ENCODE assay signal across 1 cellular context in the genomic region with DNA sequence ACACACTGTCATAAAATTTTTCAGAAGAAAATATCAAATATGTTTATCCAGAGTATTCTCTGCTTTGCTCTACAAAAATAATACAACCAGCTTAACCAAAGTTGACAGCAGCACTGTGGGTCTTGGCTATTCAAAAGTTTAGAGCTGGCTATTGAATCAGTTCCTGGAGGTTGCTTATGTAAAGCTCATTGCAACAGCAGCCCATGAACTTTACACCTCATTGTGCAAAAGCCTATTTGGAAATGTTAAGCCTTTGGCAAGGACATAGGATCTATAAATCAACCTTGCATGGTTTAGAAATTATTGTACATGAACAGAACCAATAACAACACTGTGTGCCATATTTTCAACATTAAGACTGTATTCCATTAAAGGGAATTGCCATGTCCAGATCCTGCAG.
TF ChIP-seq lines count a peak whose summit lies in the region.

No MANE protein-coding gene starts in this region.

TF ChIP-seq in HepG2, 621 proteins besides CTCF, POLR2A, EP300 and RAD21:
- TF ChIP-seq HNF4A (CRISPR knock-in tag; IDR thresholded peaks at IDR 0.05) (peak; percentile 94), PITX1 (CRISPR knock-in tag; IDR thresholded peaks at IDR 0.05) (0 out of 2 replicates have a peak, but pooled peaks have one; percentile 43), HNF4G (IDR thresholded peaks at IDR 0.05; ENCODE audit: borderline replicate concordance, low read depth, low read length) (peak; percentile 51; the same call in 1 of the 2 replicates), HNF4G (CRISPR knock-in tag; IDR thresholded peaks at IDR 0.05; ENCODE audit: borderline replicate concordance, low read depth) (no peak), RARA (CRISPR knock-in tag; IDR thresholded peaks at IDR 0.05) (peak; percentile 30; the same call in 1 of the 2 replicates), BCL6 (CRISPR knock-in tag; IDR thresholded peaks at IDR 0.05) (peak; percentile 74), TEF (CRISPR knock-in tag; IDR thresholded peaks at IDR 0.05) (peak; percentile 88), PHF21A (CRISPR knock-in tag; IDR thresholded peaks at IDR 0.05) (no peak), ZNF432 (CRISPR knock-in tag; IDR thresholded peaks at IDR 0.05; ENCODE audit: borderline replicate concordance) (no peak), TRIM24 (CRISPR knock-in tag; IDR thresholded peaks at IDR 0.05) (peak; percentile 94), CEBPB (IDR thresholded peaks at IDR 0.05; ENCODE audit: borderline replicate concordance, low read depth, low read length) (peak; percentile 89), MIXL1 (CRISPR knock-in tag; IDR thresholded peaks at IDR 0.05) (0 out of 2 replicates have a peak, but pooled peaks have one; percentile 42), RAD51 (IDR thresholded peaks at IDR 0.05; ENCODE audit: borderline replicate concordance) (no peak), ZNF672 (CRISPR knock-in tag; IDR thresholded peaks at IDR 0.05) (no peak), MLLT10 (CRISPR knock-in tag; IDR thresholded peaks at IDR 0.05) (no peak), SOX5 (CRISPR knock-in tag; IDR thresholded peaks at IDR 0.05; ENCODE audit: borderline replicate concordance) (0 out of 2 replicates have a peak, but pooled peaks have one; percentile 15), NCOA2 (CRISPR knock-in tag; IDR thresholded peaks at IDR 0.05) (0 out of 2 replicates have a peak, but pooled peaks have one; percentile 20), CEBPG (CRISPR knock-in tag; IDR thresholded peaks at IDR 0.05) (peak; percentile 67), NCOR1 (IDR thresholded peaks at IDR 0.05; ENCODE audit: borderline replicate concordance, low read length) (peak; percentile 78), CAMTA2 (CRISPR knock-in tag; IDR thresholded peaks at IDR 0.05; ENCODE audit: borderline replicate concordance) (no peak), NFKBIZ (CRISPR knock-in tag; IDR thresholded peaks at IDR 0.05) (no peak), SOX13 (IDR thresholded peaks at IDR 0.05) (no peak), SOX13 (CRISPR knock-in tag; conservative IDR thresholded peaks at IDR 0.05 in 1 of 2, IDR thresholded peaks at IDR 0.05 in 1 of 2) (peak in 1 of 2 experiments; percentile 40; a peak in 1 of 4 replicates), SOX6 (IDR thresholded peaks at IDR 0.05) (no peak), SOX6 (CRISPR knock-in tag; IDR thresholded peaks at IDR 0.05) (peak; percentile 31; the same call in 1 of the 2 replicates), NFRKB (IDR thresholded peaks at IDR 0.05) (no peak), ATF4 (CRISPR knock-in tag; IDR thresholded peaks at IDR 0.05) (peak in 1 of 2 experiments; percentile 62; a peak in 1 of 4 replicates), NFE2L1 (CRISPR knock-in tag; IDR thresholded peaks at IDR 0.05; ENCODE audit: borderline replicate concordance) (no peak), TCF12 (IDR thresholded peaks at IDR 0.05) (no peak), TCF12 (CRISPR knock-in tag; IDR thresholded peaks at IDR 0.05) (no peak)
- TF ChIP-seq, protein P1, sequence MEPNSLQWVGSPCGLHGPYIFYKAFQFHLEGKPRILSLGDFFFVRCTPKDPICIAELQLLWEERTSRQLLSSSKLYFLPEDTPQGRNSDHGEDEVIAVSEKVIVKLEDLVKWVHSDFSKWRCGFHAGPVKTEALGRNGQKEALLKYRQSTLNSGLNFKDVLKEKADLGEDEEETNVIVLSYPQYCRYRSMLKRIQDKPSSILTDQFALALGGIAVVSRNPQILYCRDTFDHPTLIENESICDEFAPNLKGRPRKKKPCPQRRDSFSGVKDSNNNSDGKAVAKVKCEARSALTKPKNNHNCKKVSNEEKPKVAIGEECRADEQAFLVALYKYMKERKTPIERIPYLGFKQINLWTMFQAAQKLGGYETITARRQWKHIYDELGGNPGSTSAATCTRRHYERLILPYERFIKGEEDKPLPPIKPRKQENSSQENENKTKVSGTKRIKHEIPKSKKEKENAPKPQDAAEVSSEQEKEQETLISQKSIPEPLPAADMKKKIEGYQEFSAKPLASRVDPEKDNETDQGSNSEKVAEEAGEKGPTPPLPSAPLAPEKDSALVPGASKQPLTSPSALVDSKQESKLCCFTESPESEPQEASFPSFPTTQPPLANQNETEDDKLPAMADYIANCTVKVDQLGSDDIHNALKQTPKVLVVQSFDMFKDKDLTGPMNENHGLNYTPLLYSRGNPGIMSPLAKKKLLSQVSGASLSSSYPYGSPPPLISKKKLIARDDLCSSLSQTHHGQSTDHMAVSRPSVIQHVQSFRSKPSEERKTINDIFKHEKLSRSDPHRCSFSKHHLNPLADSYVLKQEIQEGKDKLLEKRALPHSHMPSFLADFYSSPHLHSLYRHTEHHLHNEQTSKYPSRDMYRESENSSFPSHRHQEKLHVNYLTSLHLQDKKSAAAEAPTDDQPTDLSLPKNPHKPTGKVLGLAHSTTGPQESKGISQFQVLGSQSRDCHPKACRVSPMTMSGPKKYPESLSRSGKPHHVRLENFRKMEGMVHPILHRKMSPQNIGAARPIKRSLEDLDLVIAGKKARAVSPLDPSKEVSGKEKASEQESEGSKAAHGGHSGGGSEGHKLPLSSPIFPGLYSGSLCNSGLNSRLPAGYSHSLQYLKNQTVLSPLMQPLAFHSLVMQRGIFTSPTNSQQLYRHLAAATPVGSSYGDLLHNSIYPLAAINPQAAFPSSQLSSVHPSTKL (CRISPR knock-in tag; IDR thresholded peaks at IDR 0.05): 0 out of 2 replicates have a peak, but pooled peaks have one; percentile 8
- TF ChIP-seq, protein P2, sequence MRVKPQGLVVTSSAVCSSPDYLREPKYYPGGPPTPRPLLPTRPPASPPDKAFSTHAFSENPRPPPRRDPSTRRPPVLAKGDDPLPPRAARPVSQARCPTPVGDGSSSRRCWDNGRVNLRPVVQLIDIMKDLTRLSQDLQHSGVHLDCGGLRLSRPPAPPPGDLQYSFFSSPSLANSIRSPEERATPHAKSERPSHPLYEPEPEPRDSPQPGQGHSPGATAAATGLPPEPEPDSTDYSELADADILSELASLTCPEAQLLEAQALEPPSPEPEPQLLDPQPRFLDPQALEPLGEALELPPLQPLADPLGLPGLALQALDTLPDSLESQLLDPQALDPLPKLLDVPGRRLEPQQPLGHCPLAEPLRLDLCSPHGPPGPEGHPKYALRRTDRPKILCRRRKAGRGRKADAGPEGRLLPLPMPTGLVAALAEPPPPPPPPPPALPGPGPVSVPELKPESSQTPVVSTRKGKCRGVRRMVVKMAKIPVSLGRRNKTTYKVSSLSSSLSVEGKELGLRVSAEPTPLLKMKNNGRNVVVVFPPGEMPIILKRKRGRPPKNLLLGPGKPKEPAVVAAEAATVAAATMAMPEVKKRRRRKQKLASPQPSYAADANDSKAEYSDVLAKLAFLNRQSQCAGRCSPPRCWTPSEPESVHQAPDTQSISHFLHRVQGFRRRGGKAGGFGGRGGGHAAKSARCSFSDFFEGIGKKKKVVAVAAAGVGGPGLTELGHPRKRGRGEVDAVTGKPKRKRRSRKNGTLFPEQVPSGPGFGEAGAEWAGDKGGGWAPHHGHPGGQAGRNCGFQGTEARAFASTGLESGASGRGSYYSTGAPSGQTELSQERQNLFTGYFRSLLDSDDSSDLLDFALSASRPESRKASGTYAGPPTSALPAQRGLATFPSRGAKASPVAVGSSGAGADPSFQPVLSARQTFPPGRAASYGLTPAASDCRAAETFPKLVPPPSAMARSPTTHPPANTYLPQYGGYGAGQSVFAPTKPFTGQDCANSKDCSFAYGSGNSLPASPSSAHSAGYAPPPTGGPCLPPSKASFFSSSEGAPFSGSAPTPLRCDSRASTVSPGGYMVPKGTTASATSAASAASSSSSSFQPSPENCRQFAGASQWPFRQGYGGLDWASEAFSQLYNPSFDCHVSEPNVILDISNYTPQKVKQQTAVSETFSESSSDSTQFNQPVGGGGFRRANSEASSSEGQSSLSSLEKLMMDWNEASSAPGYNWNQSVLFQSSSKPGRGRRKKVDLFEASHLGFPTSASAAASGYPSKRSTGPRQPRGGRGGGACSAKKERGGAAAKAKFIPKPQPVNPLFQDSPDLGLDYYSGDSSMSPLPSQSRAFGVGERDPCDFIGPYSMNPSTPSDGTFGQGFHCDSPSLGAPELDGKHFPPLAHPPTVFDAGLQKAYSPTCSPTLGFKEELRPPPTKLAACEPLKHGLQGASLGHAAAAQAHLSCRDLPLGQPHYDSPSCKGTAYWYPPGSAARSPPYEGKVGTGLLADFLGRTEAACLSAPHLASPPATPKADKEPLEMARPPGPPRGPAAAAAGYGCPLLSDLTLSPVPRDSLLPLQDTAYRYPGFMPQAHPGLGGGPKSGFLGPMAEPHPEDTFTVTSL (CRISPR knock-in tag; IDR thresholded peaks at IDR 0.05; ENCODE audit: borderline replicate concordance): peak; percentile 66; the same call in 1 of the 2 replicates
TF ChIP-seq in HepG2: peak in this region for 18.
